Comparison of ENCODE assay signal across 27 cellular contexts in genomic region chr16:84466692-84467091, GRCh38.
"Had no signal": no experiment of that assay in that cellular context is flagged by ENCODE, and none has a peak within 500 bp of the region (broad histone marks: within the 10 kb centered on the region; RNA-seq: fewer than 3 reads in every experiment).

No MANE protein-coding gene starts in this region.

- ATAC-seq: effector memory CD8-positive, alpha-beta T cell; gastrocnemius medialis; gastroesophageal sphincter; heart left ventricle; heart right ventricle had no signal

- H3K9me3 ChIP-seq: colonic mucosa had no signal

- H3K4me1 ChIP-seq: colonic mucosa, esophagus muscularis mucosa, foreskin keratinocyte, gastrocnemius medialis had no signal

- FAIRE-seq: colon, endometrium, endothelial cell of umbilical vein, frontal cortex had no signal

- H3K27me3 ChIP-seq: colonic mucosa, dorsolateral prefrontal cortex, esophagus muscularis mucosa, esophagus squamous epithelium, foreskin keratinocyte, gastrocnemius medialis, gastroesophageal sphincter, heart left ventricle, heart right ventricle had no signal

- H3K4me3 ChIP-seq: colonic mucosa, coronary artery, dorsolateral prefrontal cortex, esophagus muscularis mucosa, esophagus squamous epithelium, gastrocnemius medialis, gastroesophageal sphincter, heart left ventricle, heart right ventricle had no signal

- H3K27ac ChIP-seq: colonic mucosa, coronary artery, dorsolateral prefrontal cortex, epithelial cell of prostate, esophagus muscularis mucosa, esophagus squamous epithelium, foreskin keratinocyte, gastrocnemius medialis, gastroesophageal sphincter, heart left ventricle, heart right ventricle had no signal

- DNase-seq: colonic mucosa; cortex of kidney; dermis blood vessel endothelial cell; dorsolateral prefrontal cortex; effector CD4-positive, alpha-beta T cell; effector CD8-positive, alpha-beta T cell; effector memory CD4-positive, alpha-beta T cell; effector memory CD8-positive, alpha-beta T cell; endodermal cell; erythroblast; esophagus squamous epithelium; foreskin fibroblast; foreskin melanocyte; gastrocnemius medialis; glutamatergic neuron; head of caudate nucleus; heart left ventricle; heart right ventricle had no signal
